In genomic region chr7:139495726-139496125, GRCh38 we compare ENCODE assay signal across 1 cellular context.
TF ChIP-seq lines count a peak whose summit lies in the region.

No MANE protein-coding gene starts in this region.

TF ChIP-seq in H1, 55 proteins besides CTCF, POLR2A, EP300 and RAD21 (continued from another document):
- no peak for TF ChIP-seq KDM1A (IDR thresholded peaks at IDR 0.05; ENCODE audit: borderline replicate concordance, low read length)
- no peak for TF ChIP-seq BACH1 (IDR thresholded peaks at IDR 0.05; ENCODE audit: low read length)
